ENCODE assay signal across 11 cellular contexts in the genomic region with DNA sequence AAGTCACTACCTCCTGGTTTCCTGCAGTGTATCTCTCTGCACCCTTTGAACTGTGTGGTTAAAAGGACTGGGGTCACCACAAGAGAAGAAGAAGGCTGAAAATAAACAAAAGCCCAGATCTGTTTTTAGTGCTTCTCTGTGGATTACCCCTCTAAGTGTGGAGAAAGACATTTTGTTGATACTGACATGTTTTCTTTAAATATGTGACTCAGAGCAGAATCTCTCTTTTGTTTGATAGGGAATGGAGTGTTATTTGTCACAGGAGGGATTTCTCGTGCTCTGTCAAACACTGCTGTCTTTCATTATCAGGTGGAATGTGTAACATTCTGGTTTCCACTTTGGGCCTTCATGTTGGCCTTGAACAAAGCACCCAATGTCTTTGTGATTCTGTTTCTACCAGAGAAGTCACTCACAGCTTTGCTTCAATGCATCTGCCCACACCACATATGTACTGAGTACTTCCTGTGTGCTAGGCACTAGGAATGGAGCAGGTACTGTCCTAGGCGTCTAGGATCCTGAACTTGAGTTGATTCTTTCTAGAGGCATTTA.
DNase-seq lines count a peak whose midpoint lies in the region; ATAC-seq and TF ChIP-seq lines count a peak whose summit lies in the region.
"Had no signal": no experiment of that assay in that cellular context is flagged by ENCODE, and none has a peak within 500 bp of the region (broad histone marks: within the 10 kb centered on the region; RNA-seq: fewer than 3 reads in every experiment).

No MANE protein-coding gene starts in this region.

- no peak for DNase-seq in activated T-cell treated with anti-CD3 and anti-CD28 coated beads, Interleukin-2, amount 50 U/mL, for 72 hours
- DNase-seq in activated T-cell treated with anti-CD3 and anti-CD28 coated beads, Interleukin-2, amount 50 U/mL, for 48 hours, result no peak
- no peak for DNase-seq in activated CD4-positive, alpha-beta memory T cell treated with anti-CD3 and anti-CD28 coated beads for 36 hours
- DNase-seq in effector CD4-positive, alpha-beta T cell, result no peak
- no peak for DNase-seq in left ventricle myocardium inferior
- DNase-seq: glutamatergic neuron, NCI-H187, Right ventricle myocardium superior had no signal

- peak; percentile 51 to 73 for ATAC-seq in activated T-cell treated with anti-CD3 and anti-CD28 coated beads, Interleukin-2, amount 50 U/mL, for 72 hours (replicated peaks in 1 of 2)
- ATAC-seq in HG02852 (IDR thresholded peaks at IDR 0.05; ENCODE audit: unreplicated experiment) (peak; percentile 65), HG02973 (IDR thresholded peaks at IDR 0.05; ENCODE audit: unreplicated experiment) (no peak)

- no peaks in the 10 kb centered on the region for H3K27me3 Mint-ChIP-seq in activated T-cell treated with anti-CD3 and anti-CD28 coated beads, Interleukin-2, amount 50 U/mL, for 72 hours (ENCODE audit: low read depth)
- H3K27me3 Mint-ChIP-seq in activated CD4-positive, alpha-beta memory T cell treated with anti-CD3 and anti-CD28 coated beads for 36 hours, result no peaks in the 10 kb centered on the region

- CTCF ChIA-PET in activated CD4-positive, alpha-beta memory T cell treated with anti-CD3 and anti-CD28 coated beads for 36 hours (lab: Charles Lee), result no interaction called here

- peak overlapping the region; percentile 23 to 65 for H3K4me3 Mint-ChIP-seq in activated T-cell treated with anti-CD3 and anti-CD28 coated beads, Interleukin-2, amount 50 U/mL, for 72 hours
- no peak overlapping the region for H3K4me3 Mint-ChIP-seq in activated CD4-positive, alpha-beta memory T cell treated with anti-CD3 and anti-CD28 coated beads for 36 hours

- peaks cover 79% of the 10 kb centered on the region for H3K36me3 ChIP-seq in neutrophil
- H3K36me3 ChIP-seq in left ventricle myocardium inferior, result no peaks in the 10 kb centered on the region

- TF ChIP-seq CTCF in neutrophil (IDR thresholded peaks at IDR 0.05) (no peak), left ventricle myocardium inferior (IDR thresholded peaks at IDR 0.05; ENCODE audit: borderline replicate concordance) (no peak)

- POLR2A ChIA-PET in activated CD4-positive, alpha-beta memory T cell treated with anti-CD3 and anti-CD28 coated beads for 36 hours (lab: Charles Lee), result no interaction called here

- H3K27ac ChIP-seq in neutrophil (peak overlapping the region; percentile 65), left ventricle myocardium inferior (replicated peaks) (no peak overlapping the region)

- H3K9me3 ChIP-seq in neutrophil (no peaks in the 10 kb centered on the region), left ventricle myocardium inferior (replicated peaks) (no peaks in the 10 kb centered on the region)

- peaks cover 0 to 6% of the 10 kb centered on the region in 2 donors for H3K36me3 Mint-ChIP-seq in activated T-cell treated with anti-CD3 and anti-CD28 coated beads, Interleukin-2, amount 50 U/mL, for 72 hours (ENCODE audit: insufficient read depth in 2 of 2)
- peaks cover 27% of the 10 kb centered on the region for H3K36me3 Mint-ChIP-seq in activated CD4-positive, alpha-beta memory T cell treated with anti-CD3 and anti-CD28 coated beads for 36 hours

- peaks cover 0 to 1% of the 10 kb centered on the region in 2 donors for H3K9me3 Mint-ChIP-seq in activated T-cell treated with anti-CD3 and anti-CD28 coated beads, Interleukin-2, amount 50 U/mL, for 72 hours
- H3K9me3 Mint-ChIP-seq in activated CD4-positive, alpha-beta memory T cell treated with anti-CD3 and anti-CD28 coated beads for 36 hours, result no peaks in the 10 kb centered on the region

- intact Hi-C loops in activated CD4-positive, alpha-beta memory T cell treated with anti-CD3 and anti-CD28 coated beads for 36 hours (cut with micrococcal nuclease), result loop anchor here (2.0 kb wide), 1 partner anchor 22 kb away; no protein-coding TSS in a partner anchor
- intact Hi-C loops in left ventricle myocardium inferior (cut with micrococcal nuclease), result no loop called here

- H3K27me3 ChIP-seq in neutrophil (no peaks in the 10 kb centered on the region), left ventricle myocardium inferior (ENCODE audit: low read depth) (no peaks in the 10 kb centered on the region)

- H3K4me1 Mint-ChIP-seq in activated T-cell treated with anti-CD3 and anti-CD28 coated beads, Interleukin-2, amount 50 U/mL, for 72 hours (ENCODE audit: low read depth), result peaks cover 12% of the 10 kb centered on the region
- peaks cover 12% of the 10 kb centered on the region for H3K4me1 Mint-ChIP-seq in activated CD4-positive, alpha-beta memory T cell treated with anti-CD3 and anti-CD28 coated beads for 36 hours (ENCODE audit: low read depth)

- peaks cover 9 to 18% of the 10 kb centered on the region in 2 experiments for H3K4me1 ChIP-seq in neutrophil (ENCODE audit: control insufficient read depth in 1 of 2, insufficient read depth in 1 of 2, low read depth in 1 of 2, low read length in 1 of 2)
- H3K4me1 ChIP-seq in left ventricle myocardium inferior, result no peaks in the 10 kb centered on the region

- H3K4me3 ChIP-seq in neutrophil (ENCODE audit: low read depth in 1 of 2, low read length in 1 of 2), result no peak overlapping the region
- H3K4me3 ChIP-seq in left ventricle myocardium inferior, result no peak overlapping the region

- H3K27ac Mint-ChIP-seq in activated T-cell treated with anti-CD3 and anti-CD28 coated beads, Interleukin-2, amount 50 U/mL, for 72 hours, result no peak overlapping the region
- peak overlapping the region; percentile 65 for H3K27ac Mint-ChIP-seq in activated CD4-positive, alpha-beta memory T cell treated with anti-CD3 and anti-CD28 coated beads for 36 hours
